12 cellular contexts compared by ENCODE assay signal in the genomic region with DNA sequence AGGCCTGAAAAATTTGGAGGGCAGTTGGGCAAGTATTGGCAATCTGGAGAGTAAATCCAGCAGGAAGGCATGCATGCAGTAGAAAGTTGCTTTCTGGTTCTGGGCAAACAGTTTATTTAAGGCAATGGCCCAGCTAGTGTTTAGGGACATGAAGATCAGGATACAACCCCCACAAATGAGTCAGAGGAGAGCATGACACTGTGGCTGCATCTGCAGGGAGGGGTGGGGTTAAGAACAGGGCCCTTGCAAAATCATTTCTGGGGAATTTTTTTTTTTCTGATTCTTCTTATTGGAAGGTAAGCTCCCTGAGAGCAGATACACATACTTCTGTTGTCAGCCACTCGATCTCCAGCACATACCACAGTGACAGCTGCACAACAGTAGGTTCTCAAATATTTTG.
DNase-seq lines count a peak whose midpoint lies in the region; ATAC-seq and TF ChIP-seq lines count a peak whose summit lies in the region.
"Had no signal": no experiment of that assay in that cellular context is flagged by ENCODE, and none has a peak within 500 bp of the region (broad histone marks: within the 10 kb centered on the region; RNA-seq: fewer than 3 reads in every experiment).

No MANE protein-coding gene starts in this region.

- POLR2A ChIA-PET in A673 (lab: Charles Lee; ENCODE audit: low non-redundant PET): interaction anchor here (0.6 kb wide), 1 partner anchor 732 kb away, joined by 4 read pairs; no protein-coding TSS in a partner anchor

- no TSS peak for BruUV-seq in A673 (replicated peaks; lab: Mats Ljungman, UMichigan)

- intact Hi-C loops in A673 (cut with micrococcal nuclease; ENCODE audit: unreplicated experiment): no loop called here

- H3K4me3 ChIP-seq in adipocyte (ENCODE audit: low read length) (peak overlapping the region; percentile 55), A673 (ENCODE audit: low read depth, low read length, poor library complexity, severe bottlenecking) (no peak overlapping the region)
- H3K4me3 ChIP-seq: BLaER1 had no signal

- H3K4me1 ChIP-seq in adipocyte (ENCODE audit: control insufficient read depth, insufficient read depth, low read length) (peaks cover 19% of the 10 kb centered on the region), A673 (ENCODE audit: insufficient read depth, low read length, poor library complexity, severe bottlenecking) (no peaks in the 10 kb centered on the region)
- H3K4me1 ChIP-seq: BLaER1 had no signal

- H3K9ac ChIP-seq in adipocyte (ENCODE audit: low read length): peak overlapping the region; percentile 11
- H3K9ac ChIP-seq: BLaER1 had no signal

- no peaks in the 10 kb centered on the region for H3K36me3 ChIP-seq in adipocyte (ENCODE audit: control insufficient read depth, insufficient read depth, low read length, severe bottlenecking)
- no peaks in the 10 kb centered on the region for H3K36me3 ChIP-seq in A673 (ENCODE audit: insufficient read depth, low read length, poor library complexity, severe bottlenecking)
- H3K36me3 ChIP-seq: BLaER1 had no signal

- DNase-seq in A172 (ENCODE audit: low spot score) (peak; percentile 18), HCEC 1CT (peak; percentile 80), adipocyte (ENCODE audit: low read depth) (peak; percentile 57), iris pigment epithelial cell (ENCODE audit: low read depth) (peak; percentile 86), A673 (ENCODE audit: low spot score) (no peak)
- DNase-seq: left cardiac atrium, NCI-H1105 had no signal

- no peaks in the 10 kb centered on the region for H3K27me3 ChIP-seq in adipocyte (replicated peaks; ENCODE audit: control insufficient read depth, insufficient read depth, low read length)
- no peaks in the 10 kb centered on the region for H3K27me3 ChIP-seq in A673 (replicated peaks; ENCODE audit: insufficient read depth, low read depth, low read length, poor library complexity)
- H3K27me3 ChIP-seq: BLaER1 had no signal

- TF ChIP-seq POLR2A in GM18505 (IDR thresholded peaks at IDR 0.05; ENCODE audit: borderline replicate concordance, extremely low read depth, insufficient read depth, insufficient read length): no peak

- TF ChIP-seq CTCF in A673 (conservative IDR thresholded peaks at IDR 0.05; ENCODE audit: low read depth, low read length): no peak

- H3K9me3 ChIP-seq in adipocyte (ENCODE audit: control insufficient read depth, low read length) (no peaks in the 10 kb centered on the region), A673 (ENCODE audit: low read depth, low read length, poor library complexity, severe bottlenecking) (no peaks in the 10 kb centered on the region)

- ATAC-seq in GM18505 (IDR thresholded peaks at IDR 0.05; ENCODE audit: unreplicated experiment) (no peak), GM21423 (IDR thresholded peaks at IDR 0.05; ENCODE audit: unreplicated experiment) (no peak), GM19328 (IDR thresholded peaks at IDR 0.05; ENCODE audit: unreplicated experiment) (no peak)

- no peak overlapping the region for H3K27ac ChIP-seq in A673 (ENCODE audit: low read depth, low read length, poor library complexity, severe bottlenecking)
- H3K27ac ChIP-seq: BLaER1, epithelial cell of prostate had no signal

- CTCF ChIA-PET in A673 (lab: Charles Lee): interaction anchor here (0.6 to 0.7 kb wide), 2 partner anchors 26 to 290 kb away, joined by 3 to 4 read pairs; no protein-coding TSS in a partner anchor
